ENCODE assay signal across 8 cellular contexts in the genomic region with DNA sequence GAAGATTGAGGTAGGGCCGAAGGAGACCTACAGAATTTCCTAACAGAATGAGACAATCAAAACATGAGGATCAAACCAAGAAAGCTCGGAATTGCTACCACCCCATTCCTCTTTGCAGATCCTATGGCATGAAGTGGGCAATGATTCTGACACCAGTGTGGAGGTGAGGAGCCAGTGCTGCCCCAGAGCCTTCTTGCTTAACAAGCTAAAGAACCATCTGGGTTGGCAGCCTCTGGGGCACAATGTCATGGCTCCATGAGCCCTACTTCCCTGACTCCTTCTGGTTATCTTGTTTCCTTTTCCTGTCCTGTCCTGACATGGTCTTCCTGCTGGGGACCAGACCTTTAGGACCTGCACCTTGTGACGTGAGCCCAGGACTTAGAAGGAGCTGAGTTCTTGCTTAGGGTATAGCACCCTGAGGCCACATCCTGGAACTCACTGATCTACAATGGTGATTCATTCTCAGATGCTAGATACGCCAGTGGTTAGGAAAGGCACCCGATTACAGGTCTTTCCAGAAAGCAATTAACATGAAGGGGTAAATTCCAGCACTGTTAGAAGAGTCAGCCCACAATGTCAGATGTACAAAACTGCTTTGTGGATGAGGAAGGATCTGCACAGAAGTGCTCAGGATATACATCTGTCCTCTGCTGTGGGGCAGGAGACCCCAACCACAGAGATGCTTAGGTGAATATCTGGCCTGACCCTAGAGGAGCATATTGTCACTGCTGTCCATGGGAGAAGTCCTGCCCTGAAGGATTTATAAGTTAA.
DNase-seq lines count a peak whose midpoint lies in the region; ATAC-seq and TF ChIP-seq lines count a peak whose summit lies in the region.

No MANE protein-coding gene starts in this region.

- H3K79me2 ChIP-seq in HCT116 (ENCODE audit: insufficient read depth, low read length): no peaks in the 10 kb centered on the region
- H3K79me2 ChIP-seq in Karpas-422 (ENCODE audit: low read length): no peaks in the 10 kb centered on the region

- peaks cover 59 to 65% of the 10 kb centered on the region in 2 experiments for H3K4me1 ChIP-seq in HCT116 (ENCODE audit: control insufficient read depth in 1 of 2, insufficient read depth in 2 of 2, low read length in 2 of 2)
- peaks cover 13% of the 10 kb centered on the region for H3K4me1 ChIP-seq in Karpas-422 (ENCODE audit: low read length)
- peaks cover 17 to 60% (median 27%) of the 10 kb centered on the region in 3 donors for H3K4me1 ChIP-seq in esophagus squamous epithelium

- H3K9ac ChIP-seq in HCT116 (ENCODE audit: low read length) (no peak overlapping the region), Karpas-422 (ENCODE audit: low read length) (no peak overlapping the region)

- intact Hi-C loops in HCT116 (cut with micrococcal nuclease) (loop anchor here (10.0 kb wide), 2 partner anchors 216 to 524 kb away; no protein-coding TSS in a partner anchor), esophagus squamous epithelium (cut with DNase I) (no loop called here)

- CTCF ChIA-PET in HCT116 (lab: Charles Lee): no interaction called here

- RAD21 ChIA-PET in HCT116 (lab: Charles Lee; ENCODE audit: low non-redundant PET in 1 of 2, low total read pairs in 2 of 2, uncharacterized antibody in 2 of 2, unreplicated experiment in 2 of 2): no interaction called here

- no peak for TF ChIP-seq RAD21 in HCT116 (IDR thresholded peaks at IDR 0.05; ENCODE audit: low read depth)

- H3K27ac ChIP-seq in HCT116 (ENCODE audit: low read depth, low read length) (peak overlapping the region; percentile 92), Karpas-422 (ENCODE audit: low read length) (no peak overlapping the region), esophagus squamous epithelium (peak overlapping the region in 2 of 4 donors; percentile 54 to 69)

- peaks cover 8% of the 10 kb centered on the region for H3K36me3 Mint-ChIP-seq in activated T-cell treated with anti-CD3 and anti-CD28 coated beads, Interleukin-2, amount 50 U/mL, for 4 hours (ENCODE audit: insufficient read depth)

- ATAC-seq in HCT116 (0 out of 2 replicates have a peak, but pooled peaks have one; percentile 12), HG03280 (IDR thresholded peaks at IDR 0.05; ENCODE audit: unreplicated experiment) (no peak)
- ATAC-seq in activated T-cell treated with anti-CD3 and anti-CD28 coated beads, Interleukin-2, amount 50 U/mL, for 4 hours: peak; percentile 97 to 99

- H4K20me1 ChIP-seq in HCT116 (ENCODE audit: insufficient read depth) (no peaks in the 10 kb centered on the region), Karpas-422 (ENCODE audit: insufficient read depth, low read depth, low read length) (peaks cover 5% of the 10 kb centered on the region; the same call in 1 of the 2 replicates)

- H3K36me3 ChIP-seq in HCT116 (ENCODE audit: control insufficient read depth in 1 of 2, insufficient read depth in 2 of 2, low read length in 2 of 2): no peaks in the 10 kb centered on the region
- no peaks in the 10 kb centered on the region for H3K36me3 ChIP-seq in Karpas-422 (ENCODE audit: insufficient read depth, low read length)
- no peaks in the 10 kb centered on the region for H3K36me3 ChIP-seq in esophagus squamous epithelium

- H3K9me3 ChIP-seq in HCT116 (ENCODE audit: control insufficient read depth in 1 of 2, insufficient read depth in 1 of 2, low read depth in 1 of 2, low read length in 2 of 2) (no peaks in the 10 kb centered on the region), Karpas-422 (ENCODE audit: low read length) (no peaks in the 10 kb centered on the region), esophagus squamous epithelium (no peaks in the 10 kb centered on the region)

- POLR2A ChIA-PET in HCT116 (lab: Charles Lee): interaction anchor here (0.8 to 1.7 kb wide), 4 partner anchors 9 to 80 kb away, joined by 3 to 6 read pairs (median 4); no protein-coding TSS in a partner anchor

- H3K4me2 ChIP-seq in HCT116 (ENCODE audit: low read length): peak overlapping the region; percentile 44
- no peak overlapping the region for H3K4me2 ChIP-seq in Karpas-422 (ENCODE audit: low read depth, low read length, poor library complexity, severe bottlenecking)

- WGBS in esophagus squamous epithelium, 2 donors: 52 to 57% methylated on average over 5 of the region's 5 CpGs

- H3K4me1 Mint-ChIP-seq in activated T-cell treated with anti-CD3 and anti-CD28 coated beads, Interleukin-2, amount 50 U/mL, for 4 hours (ENCODE audit: low read depth): peaks cover 26% of the 10 kb centered on the region

- H3K4me3 ChIP-seq in HCT116 (replicated peaks in 1 of 2; ENCODE audit: low read depth in 1 of 2, low read length in 2 of 2) (no peak overlapping the region), Karpas-422 (ENCODE audit: low read length) (no peak overlapping the region), esophagus squamous epithelium (no peak overlapping the region)

- no peak for TF ChIP-seq CTCF in HCT116 (IDR thresholded peaks at IDR 0.05 in 2 of 3, conservative IDR thresholded peaks at IDR 0.05 in 1 of 3; ENCODE audit: borderline replicate concordance in 1 of 3, insufficient read depth in 1 of 3, low read depth in 2 of 3, low read length in 2 of 3)
- TF ChIP-seq CTCF in esophagus squamous epithelium (IDR thresholded peaks at IDR 0.05): no peak

- DNase-seq in HCT116 (ENCODE audit: low read depth, low spot score) (no peak), iris pigment epithelial cell (ENCODE audit: low read depth) (peak; percentile 91), Karpas-422 (no peak), esophagus squamous epithelium (lab: John Stamatoyannopoulos, UW) (no peak), cerebellar nuclear complex (lab: John Stamatoyannopoulos, UW) (no peak)
- peak; percentile 6 for DNase-seq in activated T-cell treated with anti-CD3 and anti-CD28 coated beads, Interleukin-2, amount 50 U/mL, for 4 hours
- DNase-seq in stimulated activated CD8-positive, alpha-beta memory T cell treated with anti-CD3 and anti-CD28 coated beads, Interleukin-4, amount 100 ng/mL, for 24 hours (ENCODE audit: low read depth): peak; percentile 16

- no peaks in the 10 kb centered on the region for H3K9me3 Mint-ChIP-seq in activated T-cell treated with anti-CD3 and anti-CD28 coated beads, Interleukin-2, amount 50 U/mL, for 4 hours

- no peaks in the 10 kb centered on the region for H3K27me3 Mint-ChIP-seq in activated T-cell treated with anti-CD3 and anti-CD28 coated beads, Interleukin-2, amount 50 U/mL, for 4 hours (ENCODE audit: low read depth)

- H3K4me3 Mint-ChIP-seq in activated T-cell treated with anti-CD3 and anti-CD28 coated beads, Interleukin-2, amount 50 U/mL, for 4 hours: no peak overlapping the region

- no peaks in the 10 kb centered on the region for H3K9me2 ChIP-seq in HCT116 (ENCODE audit: insufficient read depth)
- no peaks in the 10 kb centered on the region for H3K9me2 ChIP-seq in Karpas-422 (replicated peaks; ENCODE audit: insufficient read depth, low read length)

- TF ChIP-seq POLR2A in HCT116 (IDR thresholded peaks at IDR 0.05; ENCODE audit: borderline replicate concordance, extremely low read depth, insufficient read depth, insufficient read length) (no peak), esophagus squamous epithelium (IDR thresholded peaks at IDR 0.05) (no peak)

- no TSS peak for BruUV-seq in HCT116 (replicated peaks; lab: Mats Ljungman, UMichigan)

- H2AFZ ChIP-seq in HCT116 (ENCODE audit: low read depth, low read length, poor library complexity, severe bottlenecking): no peak overlapping the region
- no peak overlapping the region for H2AFZ ChIP-seq in Karpas-422 (ENCODE audit: low read length)

- H3K27me3 ChIP-seq in HCT116 (ENCODE audit: insufficient read depth, low read length): no peaks in the 10 kb centered on the region
- no peaks in the 10 kb centered on the region for H3K27me3 ChIP-seq in Karpas-422 (ENCODE audit: low read length)
- no peaks in the 10 kb centered on the region for H3K27me3 ChIP-seq in esophagus squamous epithelium

TF ChIP-seq in HCT116, 20 proteins besides CTCF, POLR2A, EP300 and RAD21:
- TF ChIP-seq CEBPB (IDR thresholded peaks at IDR 0.05; ENCODE audit: low read depth) (0 out of 2 replicates have a peak, but pooled peaks have one; percentile 5), FOSL1 (IDR thresholded peaks at IDR 0.05; ENCODE audit: low read depth) (0 out of 2 replicates have a peak, but pooled peaks have one; percentile 19), CBX3 (IDR thresholded peaks at IDR 0.05; ENCODE audit: low read depth) (no peak), POLR2AphosphoS5 (IDR thresholded peaks at IDR 0.05; ENCODE audit: low read depth, low read length) (no peak), JUND (IDR thresholded peaks at IDR 0.05) (0 out of 2 replicates have a peak, but pooled peaks have one; percentile 19), SP1 (IDR thresholded peaks at IDR 0.05; ENCODE audit: low read depth) (peak; percentile 36)

Comparison
In these comparisons a context has a peak if more than half of its experiments do, and no peak if none do; other contexts are left out.
1. DNase-seq: peak in activated T-cell treated with anti-CD3 and anti-CD28 coated beads, Interleukin-2, amount 50 U/mL, for 4 hours (single experiment), iris pigment epithelial cell (single experiment) and stimulated activated CD8-positive, alpha-beta memory T cell treated with anti-CD3 and anti-CD28 coated beads, Interleukin-4, amount 100 ng/mL, for 24 hours (single experiment); none in HCT116 (single experiment), Karpas-422 (single experiment), esophagus squamous epithelium (single experiment) and cerebellar nuclear complex (0 of 2).